ENCODE assay signal across 23 cellular contexts in genomic region chr9:326667-327066, GRCh38.
DNase-seq lines count a peak whose midpoint lies in the region; ATAC-seq, FAIRE-seq and TF ChIP-seq lines count a peak whose summit lies in the region.
"Had no signal": no experiment of that assay in that cellular context is flagged by ENCODE, and none has a peak within 500 bp of the region (broad histone marks: within the 10 kb centered on the region; RNA-seq: fewer than 3 reads in every experiment).

No MANE protein-coding gene starts in this region.

- H3K4me3 Mint-ChIP-seq in naive thymus-derived CD4-positive, alpha-beta T cell, result no peak overlapping the region
- H3K4me3 Mint-ChIP-seq: activated naive CD8-positive, alpha-beta T cell treated with anti-CD3 and anti-CD28 coated beads, Interleukin-2, amount 10 ng/mL, durations not matched to agents 7 days and 5 days; CD8-positive, alpha-beta memory T cell; effector memory CD8-positive, alpha-beta T cell; T-helper 17 cell had no signal

- peaks cover 17 to 55% (median 29%) of the 10 kb centered on the region in 5 donors for H3K36me3 Mint-ChIP-seq in naive thymus-derived CD4-positive, alpha-beta T cell

- H3K79me2 ChIP-seq in K562 (ENCODE audit: control insufficient read depth, insufficient read depth, low read length), result no peaks in the 10 kb centered on the region

- BruUV-seq in K562 (replicated peaks; lab: Mats Ljungman, UMichigan), result no TSS peak

- H3K36me3 ChIP-seq in H7 (replicated peaks; ENCODE audit: control insufficient read depth, insufficient read depth, low read length), result no peaks in the 10 kb centered on the region
- peaks cover 36% of the 10 kb centered on the region for H3K36me3 ChIP-seq in K562 (ENCODE audit: control insufficient read depth, insufficient read depth, low read length)
- H3K36me3 ChIP-seq in naive thymus-derived CD4-positive, alpha-beta T cell (ENCODE audit: control insufficient read depth in 2 of 3, insufficient read depth in 3 of 3, low read length in 3 of 3), result peaks cover 24 to 71% (median 29%) of the 10 kb centered on the region in 3 experiments
- H3K36me3 ChIP-seq: tibial artery had no signal

- intact Hi-C loops in K562 (cut with micrococcal nuclease) (loop anchor here (5.0 kb wide), 1 partner anchor 376 kb away; no protein-coding TSS in a partner anchor), left colon (cut with DNase I, micrococcal nuclease) (no loop called here)
- intact Hi-C loops in naive thymus-derived CD4-positive, alpha-beta T cell (cut with micrococcal nuclease), result no loop called here

- no peaks in the 10 kb centered on the region for H4K20me1 ChIP-seq in K562 (replicated peaks; ENCODE audit: control insufficient read depth, insufficient read depth, low read length)

- H3K4me2 ChIP-seq in K562 (ENCODE audit: insufficient read depth, low read length), result no peak overlapping the region
- H3K4me2 ChIP-seq: SK-N-SH had no signal

- no peak for TF ChIP-seq POLR2A in K562 (conservative IDR thresholded peaks at IDR 0.05)

- POLR2A ChIA-PET in K562 (lab: Yijun Ruan, JAX), result no interaction called here
- POLR2A ChIA-PET in naive thymus-derived CD4-positive, alpha-beta T cell (lab: Charles Lee), result no interaction called here

- in situ Hi-C loops in K562 (cut with MboI), result no loop called here

- no peaks in the 10 kb centered on the region for H3K27me3 ChIP-seq in H7 (ENCODE audit: control insufficient read depth, insufficient read depth, low read length)
- no peaks in the 10 kb centered on the region for H3K27me3 ChIP-seq in K562 (ENCODE audit: control insufficient read depth in 2 of 2, insufficient read depth in 2 of 2, low read length in 2 of 2)
- H3K27me3 ChIP-seq in naive thymus-derived CD4-positive, alpha-beta T cell (ENCODE audit: control insufficient read depth in 2 of 2, insufficient read depth in 2 of 2, low read length in 2 of 2), result no peaks in the 10 kb centered on the region
- H3K27me3 ChIP-seq: tibial artery had no signal

- H3K4me1 Mint-ChIP-seq in naive thymus-derived CD4-positive, alpha-beta T cell, result peaks cover 1 to 23% (median 6%) of the 10 kb centered on the region in 7 donors

- H2AFZ ChIP-seq in K562 (ENCODE audit: low read depth, low read length), result no peak overlapping the region

- TF ChIP-seq CTCF in K562 (IDR thresholded peaks at IDR 0.05 in 2 of 3, conservative IDR thresholded peaks at IDR 0.05 in 1 of 3; ENCODE audit: insufficient read depth in 2 of 3, low read depth in 1 of 3, low read length in 3 of 3), result no peak

- WGBS in K562 (ENCODE audit: insufficient coverage, low coverage, missing lambda C conversion rate), result 63% methylated on average over 2 of the region's 2 CpGs

- ATAC-seq in K562 (peak; percentile 52; the same call in 2 of the 3 replicates), GM19023 (IDR thresholded peaks at IDR 0.05; ENCODE audit: unreplicated experiment) (no peak), left colon (no peak)
- ATAC-seq in naive thymus-derived CD4-positive, alpha-beta T cell, result no peak
- ATAC-seq: effector memory CD8-positive, alpha-beta T cell; HCT116; PC-3; T-helper 17 cell had no signal

- FAIRE-seq in K562 (lab: Jason Lieb, UNC), result no peak

- TF ChIP-seq EP300 in K562 (IDR thresholded peaks at IDR 0.05; ENCODE audit: low read length), result no peak

- H3K27me3 Mint-ChIP-seq in naive thymus-derived CD4-positive, alpha-beta T cell, result no peaks in the 10 kb centered on the region
- H3K27me3 Mint-ChIP-seq: activated naive CD8-positive, alpha-beta T cell treated with anti-CD3 and anti-CD28 coated beads, Interleukin-2, amount 10 ng/mL, durations not matched to agents 7 days and 5 days; CD8-positive, alpha-beta memory T cell; effector memory CD8-positive, alpha-beta T cell; T-helper 17 cell had no signal

- H3K9me1 ChIP-seq in K562 (ENCODE audit: control insufficient read depth, insufficient read depth, low read length), result no peaks in the 10 kb centered on the region

- H3K9me3 ChIP-seq in K562 (replicated peaks; ENCODE audit: control insufficient read depth, insufficient read depth, low read depth, low read length), result no peaks in the 10 kb centered on the region
- no peaks in the 10 kb centered on the region for H3K9me3 ChIP-seq in naive thymus-derived CD4-positive, alpha-beta T cell (ENCODE audit: control insufficient read depth in 2 of 3, low read length in 3 of 3)
- H3K9me3 ChIP-seq: SK-N-SH, tibial artery had no signal

- no peak overlapping the region for H3K9ac ChIP-seq in K562 (ENCODE audit: insufficient read depth in 1 of 2, low read depth in 2 of 2, low read length in 2 of 2)
- H3K9ac ChIP-seq: SK-N-SH had no signal

- H3K4me3 ChIP-seq in H7 (ENCODE audit: insufficient read depth, low read depth, low read length) (no peak overlapping the region), K562 (no peak overlapping the region)
- H3K4me3 ChIP-seq in naive thymus-derived CD4-positive, alpha-beta T cell (ENCODE audit: low read length), result no peak overlapping the region
- H3K4me3 ChIP-seq: tibial artery had no signal

- no peaks in the 10 kb centered on the region for H3K4me1 ChIP-seq in K562 (replicated peaks in 1 of 2; ENCODE audit: control insufficient read depth in 2 of 2, insufficient read depth in 2 of 2, low read length in 2 of 2)
- H3K4me1 ChIP-seq in naive thymus-derived CD4-positive, alpha-beta T cell (ENCODE audit: control insufficient read depth in 2 of 2, insufficient read depth in 2 of 2, low read length in 2 of 2), result no peaks in the 10 kb centered on the region
- H3K4me1 ChIP-seq: tibial artery had no signal

- CTCF ChIA-PET in K562 (lab: Yijun Ruan, JAX; ENCODE audit: low intra/inter-chr PET ratio), result no interaction called here
- CTCF ChIA-PET in naive thymus-derived CD4-positive, alpha-beta T cell (lab: Charles Lee), result no interaction called here

- peak overlapping the region in 5 of 9 donors; percentile 11 to 77 (median 55) for H3K27ac Mint-ChIP-seq in naive thymus-derived CD4-positive, alpha-beta T cell

- TF ChIP-seq RAD21 in K562 (CRISPR knock-in tag; conservative IDR thresholded peaks at IDR 0.05 in 1 of 2, IDR thresholded peaks at IDR 0.05 in 1 of 2), result no peak

- H3K9me3 Mint-ChIP-seq in naive thymus-derived CD4-positive, alpha-beta T cell, result no peaks in the 10 kb centered on the region
- H3K9me3 Mint-ChIP-seq: activated naive CD8-positive, alpha-beta T cell treated with anti-CD3 and anti-CD28 coated beads, Interleukin-2, amount 10 ng/mL, durations not matched to agents 7 days and 5 days; CD8-positive, alpha-beta memory T cell; effector memory CD8-positive, alpha-beta T cell had no signal

- DNase-seq in NCI-H82 (lab: John Stamatoyannopoulos, UW), result peak; percentile 16
- no peak for DNase-seq in NCI-H82 treated with DMSO at 0.1 percent for 48 hours (lab: John Stamatoyannopoulos, UW; ENCODE audit: unreplicated experiment)
- peak; percentile 17 for DNase-seq in H7
- DNase-seq in K562 (ENCODE audit: extremely low read depth in 1 of 4, low spot score in 3 of 4), result no peak
- DNase-seq in naive thymus-derived CD4-positive, alpha-beta T cell, result no peak
- DNase-seq in left colon, result no peak
- no peak for DNase-seq in GM03348 (ENCODE audit: low spot score)
- DNase-seq: 8988T; activated naive CD8-positive, alpha-beta T cell treated with anti-CD3 and anti-CD28 coated beads, Interleukin-2, amount 10 ng/mL, durations not matched to agents 7 days and 5 days; caudate nucleus; CD8-positive, alpha-beta memory T cell; cortex of kidney; effector memory CD8-positive, alpha-beta T cell; head of caudate nucleus; NCI-H1694; NCI-H524; NK-92 treated with Interleukin-12 subunit alpha and Interleukin-12 subunit beta, amount 100 ng/mL, for 24 hours; PC-3; SK-N-SH; T-helper 17 cell; tibial artery had no signal

- no peak overlapping the region for H3K27ac ChIP-seq in K562 (ENCODE audit: extremely low read depth, low read depth, low read length)
- no peak overlapping the region for H3K27ac ChIP-seq in naive thymus-derived CD4-positive, alpha-beta T cell (ENCODE audit: low read depth, low read length)
- H3K27ac ChIP-seq: tibial artery had no signal

TF ChIP-seq in K562, 482 proteins besides CTCF, POLR2A, EP300 and RAD21 (continues in another document):
- TF ChIP-seq MYBL2 (IDR thresholded peaks at IDR 0.05; ENCODE audit: low read depth) (no peak), MYBL2 (CRISPR knock-in tag; IDR thresholded peaks at IDR 0.05; ENCODE audit: borderline replicate concordance) (no peak), ZNF766 (CRISPR knock-in tag; conservative IDR thresholded peaks at IDR 0.05) (no peak), ZNF143 (CRISPR knock-in tag; IDR thresholded peaks at IDR 0.05) (peak; percentile 52; the same call in 1 of the 2 replicates), NELFE (IDR thresholded peaks at IDR 0.05; ENCODE audit: insufficient read depth, insufficient read length) (no peak), NKRF (IDR thresholded peaks at IDR 0.05; ENCODE audit: borderline replicate concordance) (no peak), ASH1L (IDR thresholded peaks at IDR 0.05; ENCODE audit: borderline replicate concordance, low read depth, partially characterized antibody) (no peak), ZNF24 (IDR thresholded peaks at IDR 0.05) (no peak), ZNF224 (CRISPR knock-in tag; IDR thresholded peaks at IDR 0.05) (no peak), MTF1 (CRISPR knock-in tag; IDR thresholded peaks at IDR 0.05; ENCODE audit: borderline replicate concordance) (no peak), EWSR1 (IDR thresholded peaks at IDR 0.05; ENCODE audit: borderline replicate concordance, low read depth, partially characterized antibody) (no peak), NFE2L1 (tag; IDR thresholded peaks at IDR 0.05; ENCODE audit: borderline replicate concordance, low read depth) (no peak), FOSL1 (tag; conservative IDR thresholded peaks at IDR 0.05) (no peak), RBM14 (IDR thresholded peaks at IDR 0.05; ENCODE audit: borderline replicate concordance, insufficient read depth, low read depth, low read length) (no peak), ZNF589 (CRISPR knock-in tag; IDR thresholded peaks at IDR 0.05; ENCODE audit: low read depth) (no peak)

Comparison
In these comparisons a context has a peak if more than half of its experiments do, and no peak if none do; other contexts are left out.
1. DNase-seq: peak in NCI-H82 (single experiment) and H7 (single experiment); none in NCI-H82 treated with DMSO at 0.1 percent for 48 hours (single experiment), K562 (0 of 4), naive thymus-derived CD4-positive, alpha-beta T cell (0 of 9), left colon (0 of 2) and GM03348 (single experiment).